In the genomic region with DNA sequence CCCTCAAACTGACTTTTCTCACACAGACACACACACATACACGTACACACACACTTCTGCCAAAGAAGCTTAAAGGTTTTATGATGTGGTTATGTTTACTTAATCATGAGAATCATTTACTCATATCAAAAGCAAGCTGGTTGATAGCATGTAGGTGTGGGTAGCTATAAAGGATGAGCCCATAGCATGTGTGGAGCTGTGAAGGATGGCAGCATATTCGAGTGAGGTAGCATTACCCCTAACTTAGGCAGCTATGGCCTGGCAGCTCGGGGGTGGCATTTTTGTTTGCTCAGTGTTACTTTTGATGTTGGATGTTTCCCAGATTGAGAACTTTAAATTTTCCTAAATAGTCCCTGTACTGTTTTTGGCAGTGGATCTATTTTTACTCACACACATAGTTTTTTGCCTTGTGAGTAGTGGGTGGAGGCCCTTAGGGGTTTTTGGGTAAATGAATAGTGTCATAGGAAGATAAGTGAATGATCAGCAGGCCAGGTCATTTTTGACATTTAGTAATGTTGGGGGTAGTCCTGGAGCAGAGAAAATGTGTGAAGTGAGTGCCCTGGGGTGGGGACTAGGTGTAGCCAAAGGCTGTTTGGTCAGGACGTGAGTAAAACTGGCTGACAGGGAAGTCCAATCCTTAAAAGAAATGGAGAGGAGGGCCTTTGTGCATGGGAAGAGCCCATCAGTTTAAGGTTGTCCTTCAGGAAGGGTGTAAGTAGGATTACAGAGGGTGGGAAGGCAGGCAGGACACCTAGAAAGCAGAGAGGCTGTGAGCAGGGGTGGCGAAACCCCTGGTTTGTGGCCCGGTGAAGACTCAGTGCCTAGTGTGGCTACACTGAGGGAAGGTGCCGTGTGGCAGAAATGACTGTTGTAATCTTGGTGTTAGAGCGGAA, we compare ENCODE assay signal across 8 cellular contexts. TPM values are rescaled to one million over a fixed set of nuclear protein-coding genes. Genes with fewer than 3 reads are reported as not detected.
DNase-seq lines count a peak whose midpoint lies in the region; ATAC-seq, FAIRE-seq and TF ChIP-seq lines count a peak whose summit lies in the region.

No MANE protein-coding gene starts in this region.

- H3K4me1 ChIP-seq in gastrocnemius medialis (peaks cover 27 to 40% of the 10 kb centered on the region in 2 donors), thyroid gland (peaks cover 9 to 50% of the 10 kb centered on the region in 2 donors)

- H3K9me3 ChIP-seq in gastrocnemius medialis (no peaks in the 10 kb centered on the region), thyroid gland (no peaks in the 10 kb centered on the region)

- CTCF ChIA-PET in WTC11 (lab: Charles Lee), result interaction anchor here (1.3 to 3.7 kb wide), 3 partner anchors 10 to 116 kb away, joined by 3 to 35 read pairs (median 9); no protein-coding TSS in a partner anchor

- no peak for TF ChIP-seq CTCF in WTC11 (IDR thresholded peaks at IDR 0.05)
- no peak for TF ChIP-seq CTCF in gastrocnemius medialis (IDR thresholded peaks at IDR 0.05 in 4 of 5, conservative IDR thresholded peaks at IDR 0.05 in 1 of 5)
- no peak for TF ChIP-seq CTCF in thyroid gland (IDR thresholded peaks at IDR 0.05)

- peaks cover 41% of the 10 kb centered on the region for H3K36me3 Mint-ChIP-seq in WTC11

- H3K4me3 ChIP-seq in gastrocnemius medialis (no peak overlapping the region), thyroid gland (replicated peaks in 1 of 3) (no peak overlapping the region)

- no peak for FAIRE-seq in GM12892 (lab: Jason Lieb, UNC)

- intact Hi-C loops in gastrocnemius medialis (cut with DNase I; ENCODE audit: low total_unique reads) (no loop called here), thyroid gland (cut with DNase I) (no loop called here)

- H3K27me3 Mint-ChIP-seq in WTC11 (ENCODE audit: low read depth), result no peaks in the 10 kb centered on the region

- no peak overlapping the region for H3K4me3 Mint-ChIP-seq in WTC11

- peaks cover 50% of the 10 kb centered on the region for H3K4me1 Mint-ChIP-seq in WTC11

- 82 to 85% methylated on average over 8 of the region's 8 CpGs for WGBS in thyroid gland, 2 donors

- no peak for DNase-seq in GM12892 (ENCODE audit: insufficient read length)
- DNase-seq in WTC11 (ENCODE audit: low spot score), result no peak
- no peak for DNase-seq in gastrocnemius medialis
- no peak for DNase-seq in HCEC 1CT
- no peak for DNase-seq in NCI-H226
- no peak for DNase-seq in thyroid gland

- H3K27me3 ChIP-seq in gastrocnemius medialis (no peaks in the 10 kb centered on the region), thyroid gland (no peaks in the 10 kb centered on the region)

- H3K27ac ChIP-seq in gastrocnemius medialis (peak overlapping the region; percentile 76 to 79 (median 78)), thyroid gland (peak overlapping the region in 1 of 3 donors; percentile 26)

- TF ChIP-seq POLR2A in GM12892 (IDR thresholded peaks at IDR 0.05; ENCODE audit: low read depth, low read length) (0 out of 2 replicates have a peak, but pooled peaks have one; percentile 38), gastrocnemius medialis (IDR thresholded peaks at IDR 0.05) (no peak), thyroid gland (IDR thresholded peaks at IDR 0.05) (no peak)

- peak overlapping the region; percentile 19 for H3K27ac Mint-ChIP-seq in WTC11

- H3K36me3 ChIP-seq in gastrocnemius medialis (peaks cover 0 to 12% of the 10 kb centered on the region in 2 donors), thyroid gland (peaks cover 3 to 11% of the 10 kb centered on the region in 2 donors)

- POLR2A ChIA-PET in WTC11 (lab: Charles Lee), result interaction anchor here (1.4 kb wide), 1 partner anchor 15 kb away, joined by 3 read pairs; no protein-coding TSS in a partner anchor

- in situ Hi-C loops in gastrocnemius medialis (cut with MboI; ENCODE audit: low sequenced_read_pairs in 4 of 4), result loop anchor here in 1 of 4 donors (25.0 kb wide), 1 partner anchor 511 kb away; a partner anchor contains a TSS

- H3K9me3 Mint-ChIP-seq in WTC11, result no peaks in the 10 kb centered on the region

- ATAC-seq in WTC11, result peak; percentile 26; the same call in 1 of the 2 replicates
- ATAC-seq in esophagus mucosa, result peak; percentile 10
- ATAC-seq in gastrocnemius medialis, result no peak
- ATAC-seq in GM21390 (IDR thresholded peaks at IDR 0.05; ENCODE audit: unreplicated experiment), result no peak

TF ChIP-seq in WTC11, 78 proteins besides CTCF, POLR2A, EP300 and RAD21:
- TF ChIP-seq, protein P1, sequence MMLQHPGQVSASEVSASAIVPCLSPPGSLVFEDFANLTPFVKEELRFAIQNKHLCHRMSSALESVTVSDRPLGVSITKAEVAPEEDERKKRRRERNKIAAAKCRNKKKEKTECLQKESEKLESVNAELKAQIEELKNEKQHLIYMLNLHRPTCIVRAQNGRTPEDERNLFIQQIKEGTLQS (CRISPR knock-in tag; conservative IDR thresholded peaks at IDR 0.05), result no peak
- TF ChIP-seq, protein P2, sequence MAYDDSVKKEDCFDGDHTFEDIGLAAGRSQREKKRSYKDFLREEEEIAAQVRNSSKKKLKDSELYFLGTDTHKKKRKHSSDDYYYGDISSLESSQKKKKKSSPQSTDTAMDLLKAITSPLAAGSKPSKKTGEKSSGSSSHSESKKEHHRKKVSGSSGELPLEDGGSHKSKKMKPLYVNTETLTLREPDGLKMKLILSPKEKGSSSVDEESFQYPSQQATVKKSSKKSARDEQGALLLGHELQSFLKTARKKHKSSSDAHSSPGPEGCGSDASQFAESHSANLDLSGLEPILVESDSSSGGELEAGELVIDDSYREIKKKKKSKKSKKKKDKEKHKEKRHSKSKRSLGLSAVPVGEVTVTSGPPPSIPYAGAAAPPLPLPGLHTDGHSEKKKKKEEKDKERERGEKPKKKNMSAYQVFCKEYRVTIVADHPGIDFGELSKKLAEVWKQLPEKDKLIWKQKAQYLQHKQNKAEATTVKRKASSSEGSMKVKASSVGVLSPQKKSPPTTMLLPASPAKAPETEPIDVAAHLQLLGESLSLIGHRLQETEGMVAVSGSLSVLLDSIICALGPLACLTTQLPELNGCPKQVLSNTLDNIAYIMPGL (CRISPR knock-in tag; IDR thresholded peaks at IDR 0.05), result no peak
- TF ChIP-seq ZNF423 (CRISPR knock-in tag; IDR thresholded peaks at IDR 0.05) (no peak), CBFB (CRISPR knock-in tag; IDR thresholded peaks at IDR 0.05; ENCODE audit: low read depth) (no peak), GTF2I (CRISPR knock-in tag; conservative IDR thresholded peaks at IDR 0.05) (no peak)
- TF ChIP-seq, protein P3, sequence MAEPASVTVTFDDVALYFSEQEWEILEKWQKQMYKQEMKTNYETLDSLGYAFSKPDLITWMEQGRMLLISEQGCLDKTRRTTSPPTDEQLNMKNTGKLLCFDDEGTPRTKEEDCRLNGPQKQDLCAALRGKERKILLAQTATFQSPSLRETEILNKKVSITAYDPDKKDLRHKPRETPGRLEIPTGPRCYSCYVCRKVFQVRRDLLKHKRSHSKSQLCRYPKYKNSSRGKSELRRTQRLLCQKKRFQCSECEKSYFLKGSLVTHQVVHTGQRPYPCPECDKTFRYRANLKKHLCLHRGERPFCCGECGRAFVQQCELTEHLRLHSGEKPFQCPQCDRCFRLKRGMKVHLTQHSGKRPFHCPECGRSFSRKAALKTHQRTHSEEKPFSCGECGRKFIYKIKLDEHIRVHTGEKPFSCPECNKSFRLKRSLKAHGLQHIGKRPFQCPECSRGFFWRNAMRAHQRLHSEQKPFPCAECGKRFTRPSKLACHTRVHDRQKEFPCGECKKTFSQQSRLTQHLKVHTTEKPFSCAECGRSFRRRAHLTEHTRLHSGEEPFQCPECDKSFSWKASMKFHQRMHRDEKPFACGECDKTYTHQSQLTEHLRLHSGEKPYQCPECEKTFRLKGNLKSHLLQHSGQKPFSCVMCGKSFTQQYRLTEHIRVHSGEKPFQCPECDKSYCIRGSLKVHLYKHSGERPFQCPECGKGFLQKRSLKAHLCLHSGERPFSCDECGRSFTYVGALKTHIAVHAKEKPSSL (CRISPR knock-in tag; conservative IDR thresholded peaks at IDR 0.05), result no peak
- TF ChIP-seq, protein P4, sequence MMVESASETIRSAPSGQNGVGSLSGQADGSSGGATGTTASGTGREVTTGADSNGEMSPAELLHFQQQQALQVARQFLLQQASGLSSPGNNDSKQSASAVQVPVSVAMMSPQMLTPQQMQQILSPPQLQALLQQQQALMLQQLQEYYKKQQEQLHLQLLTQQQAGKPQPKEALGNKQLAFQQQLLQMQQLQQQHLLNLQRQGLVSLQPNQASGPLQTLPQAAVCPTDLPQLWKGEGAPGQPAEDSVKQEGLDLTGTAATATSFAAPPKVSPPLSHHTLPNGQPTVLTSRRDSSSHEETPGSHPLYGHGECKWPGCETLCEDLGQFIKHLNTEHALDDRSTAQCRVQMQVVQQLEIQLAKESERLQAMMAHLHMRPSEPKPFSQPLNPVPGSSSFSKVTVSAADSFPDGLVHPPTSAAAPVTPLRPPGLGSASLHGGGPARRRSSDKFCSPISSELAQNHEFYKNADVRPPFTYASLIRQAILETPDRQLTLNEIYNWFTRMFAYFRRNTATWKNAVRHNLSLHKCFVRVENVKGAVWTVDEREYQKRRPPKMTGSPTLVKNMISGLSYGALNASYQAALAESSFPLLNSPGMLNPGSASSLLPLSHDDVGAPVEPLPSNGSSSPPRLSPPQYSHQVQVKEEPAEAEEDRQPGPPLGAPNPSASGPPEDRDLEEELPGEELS (CRISPR knock-in tag; IDR thresholded peaks at IDR 0.05), result no peak
- TF ChIP-seq, protein P5, sequence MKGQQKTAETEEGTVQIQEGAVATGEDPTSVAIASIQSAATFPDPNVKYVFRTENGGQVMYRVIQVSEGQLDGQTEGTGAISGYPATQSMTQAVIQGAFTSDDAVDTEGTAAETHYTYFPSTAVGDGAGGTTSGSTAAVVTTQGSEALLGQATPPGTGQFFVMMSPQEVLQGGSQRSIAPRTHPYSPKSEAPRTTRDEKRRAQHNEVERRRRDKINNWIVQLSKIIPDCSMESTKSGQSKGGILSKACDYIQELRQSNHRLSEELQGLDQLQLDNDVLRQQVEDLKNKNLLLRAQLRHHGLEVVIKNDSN (CRISPR knock-in tag; IDR thresholded peaks at IDR 0.05), result no peak
- TF ChIP-seq, protein P6, sequence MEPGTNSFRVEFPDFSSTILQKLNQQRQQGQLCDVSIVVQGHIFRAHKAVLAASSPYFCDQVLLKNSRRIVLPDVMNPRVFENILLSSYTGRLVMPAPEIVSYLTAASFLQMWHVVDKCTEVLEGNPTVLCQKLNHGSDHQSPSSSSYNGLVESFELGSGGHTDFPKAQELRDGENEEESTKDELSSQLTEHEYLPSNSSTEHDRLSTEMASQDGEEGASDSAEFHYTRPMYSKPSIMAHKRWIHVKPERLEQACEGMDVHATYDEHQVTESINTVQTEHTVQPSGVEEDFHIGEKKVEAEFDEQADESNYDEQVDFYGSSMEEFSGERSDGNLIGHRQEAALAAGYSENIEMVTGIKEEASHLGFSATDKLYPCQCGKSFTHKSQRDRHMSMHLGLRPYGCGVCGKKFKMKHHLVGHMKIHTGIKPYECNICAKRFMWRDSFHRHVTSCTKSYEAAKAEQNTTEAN (CRISPR knock-in tag; IDR thresholded peaks at IDR 0.05), result no peak

RNA-seq across cellular contexts. Expression of a gene that starts 7.1 kb away (rescaled TPM):
- polyA plus RNA-seq in GM12892 (2012; ENCODE audit: missing spikeins), result 78.1 TPM
- 190 to 205 TPM (median 203 TPM) in 3 replicates for total RNA-seq in WTC11 (2021)
- 58.3 TPM for total RNA-seq in esophagus mucosa
- total RNA-seq in gastrocnemius medialis, result 10 to 100 TPM; 26.6 to 65.8 (median 45.7) TPM
- 100 to 1,000 TPM in 2 of 4 donors, 10 to 100 TPM in 2; 93.0 to 111 (median 103) TPM for total RNA-seq in thyroid gland

Comparison
In these comparisons a context has a peak if more than half of its experiments do, and no peak if none do; other contexts are left out.
1. ATAC-seq: peak in WTC11 (single experiment) and esophagus mucosa (single experiment); none in gastrocnemius medialis (0 of 2) and GM21390 (single experiment).